ENCODE assay signal across 9 cellular contexts in the genomic region with DNA sequence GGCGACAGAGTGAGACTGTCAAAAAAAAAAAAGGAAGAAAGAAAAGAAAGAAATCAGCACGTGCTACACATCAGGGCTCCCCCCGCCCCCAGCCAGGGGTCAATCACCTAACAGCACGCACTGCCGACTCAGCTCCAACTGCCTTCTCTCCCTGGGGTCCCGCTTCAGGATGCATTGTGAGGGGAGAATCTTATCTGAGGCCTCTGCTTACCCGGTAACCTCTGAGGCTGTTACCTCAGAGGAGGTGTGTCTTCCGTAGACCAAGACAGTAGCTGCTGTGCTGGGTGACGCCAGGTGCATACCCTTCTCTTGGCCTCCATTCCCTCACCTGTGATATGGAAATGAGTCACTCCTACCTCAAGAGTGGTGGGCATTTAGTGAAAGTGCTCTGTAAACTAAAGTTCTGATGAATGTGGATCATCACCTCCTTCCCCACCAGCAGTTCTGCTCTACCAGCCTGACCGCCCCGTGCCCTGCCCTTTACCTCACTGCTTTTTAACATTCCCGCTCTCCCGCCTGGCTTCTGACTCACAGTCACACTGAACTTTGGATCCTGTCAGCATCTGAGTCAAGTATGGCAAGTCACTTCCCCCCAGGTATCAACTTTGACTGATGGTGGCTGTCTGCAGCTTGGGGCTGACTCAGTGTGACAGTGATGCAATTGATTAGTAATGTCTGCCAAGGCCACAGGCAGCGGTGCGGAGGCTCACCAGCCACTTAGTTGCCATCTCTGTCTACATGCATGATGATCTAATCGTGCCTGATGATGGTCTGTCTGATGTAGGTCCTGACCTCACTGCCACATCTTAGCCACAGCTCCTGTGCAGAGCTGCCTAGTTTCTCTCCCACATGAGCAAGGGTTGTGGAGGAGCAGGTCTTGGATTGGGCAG. TPM values are rescaled to one million over a fixed set of nuclear protein-coding genes. Genes with fewer than 3 reads are reported as not detected.
DNase-seq lines count a peak whose midpoint lies in the region; ATAC-seq and TF ChIP-seq lines count a peak whose summit lies in the region.
"Had no signal": no experiment of that assay in that cellular context is flagged by ENCODE, and none has a peak within 500 bp of the region (broad histone marks: within the 10 kb centered on the region; RNA-seq: fewer than 3 reads in every experiment).

No MANE protein-coding gene starts in this region.

- BruUV-seq in HCT116 (replicated peaks; lab: Mats Ljungman, UMichigan), result no TSS peak

- H3K4me1 ChIP-seq in HCT116 (ENCODE audit: control insufficient read depth in 1 of 2, insufficient read depth in 2 of 2, low read length in 2 of 2), result peaks cover 10 to 40% of the 10 kb centered on the region in 2 experiments

- peak overlapping the region; percentile 49 for H2AFZ ChIP-seq in HCT116 (ENCODE audit: low read depth, low read length, poor library complexity, severe bottlenecking)

- POLR2A ChIA-PET in HCT116 (lab: Charles Lee), result no interaction called here

- no peak for TF ChIP-seq RAD21 in HCT116 (IDR thresholded peaks at IDR 0.05; ENCODE audit: low read depth)

- no peak for TF ChIP-seq POLR2A in HCT116 (IDR thresholded peaks at IDR 0.05; ENCODE audit: borderline replicate concordance, extremely low read depth, insufficient read depth, insufficient read length)

- no peaks in the 10 kb centered on the region for H3K36me3 ChIP-seq in HCT116 (ENCODE audit: control insufficient read depth in 1 of 2, insufficient read depth in 2 of 2, low read length in 2 of 2)

- DNase-seq in HCT116 (ENCODE audit: low read depth, low spot score), result peak; percentile 97
- peak; percentile 72 for DNase-seq in T1000 (lab: John Stamatoyannopoulos, UW)
- peak; percentile 99 for DNase-seq in epithelial cell of prostate (ENCODE audit: low read depth, low spot score)
- peak; percentile 21 to 48 for DNase-seq in stimulated activated CD8-positive, alpha-beta memory T cell treated with anti-CD3 and anti-CD28 coated beads, Interleukin-15, amount 100 ng/mL, for 4 hours (ENCODE audit: low read depth in 2 of 2)
- no peak for DNase-seq in NCI-H1930 (lab: John Stamatoyannopoulos, UW)
- no peak for DNase-seq in NCI-H2227 (lab: John Stamatoyannopoulos, UW; ENCODE audit: unreplicated experiment)

- H3K79me2 ChIP-seq in HCT116 (ENCODE audit: insufficient read depth, low read length), result no peaks in the 10 kb centered on the region

- H3K4me2 ChIP-seq in HCT116 (ENCODE audit: low read length), result peak overlapping the region; percentile 71

- ATAC-seq in HCT116 (peak; percentile 88), GM19467 (IDR thresholded peaks at IDR 0.05; ENCODE audit: unreplicated experiment) (no peak), HG03045 (IDR thresholded peaks at IDR 0.05; ENCODE audit: unreplicated experiment) (no peak)

- H3K9ac ChIP-seq in HCT116 (ENCODE audit: low read length), result peak overlapping the region; percentile 42

- RAD21 ChIA-PET in HCT116 (lab: Charles Lee; ENCODE audit: low non-redundant PET in 1 of 2, low total read pairs in 2 of 2, uncharacterized antibody in 2 of 2, unreplicated experiment in 2 of 2), result no interaction called here

- H3K4me3 ChIP-seq in HCT116 (replicated peaks in 1 of 2; ENCODE audit: low read depth in 1 of 2, low read length in 2 of 2), result peak overlapping the region; percentile 26 to 33
- H3K4me3 ChIP-seq: skin epidermis had no signal

- CTCF ChIA-PET in HCT116 (lab: Charles Lee), result interaction anchor here (1.1 kb wide), 1 partner anchor 9 kb away, joined by 3 read pairs; no protein-coding TSS in a partner anchor

- H3K27ac ChIP-seq in HCT116 (ENCODE audit: low read depth, low read length), result peak overlapping the region; percentile 64
- peak overlapping the region; percentile 47 for H3K27ac ChIP-seq in epithelial cell of prostate
- H3K27ac ChIP-seq: skin epidermis had no signal

- H4K20me1 ChIP-seq in HCT116 (ENCODE audit: insufficient read depth), result no peaks in the 10 kb centered on the region

- intact Hi-C loops in HCT116 (cut with micrococcal nuclease), result loop anchor here (10.0 kb wide), 1 partner anchor 208 kb away; the partner anchor contains the start of gene CNNM4

- TF ChIP-seq CTCF in HCT116 (IDR thresholded peaks at IDR 0.05 in 2 of 3, conservative IDR thresholded peaks at IDR 0.05 in 1 of 3; ENCODE audit: borderline replicate concordance in 1 of 3, insufficient read depth in 1 of 3, low read depth in 2 of 3, low read length in 2 of 3), result no peak

- no peaks in the 10 kb centered on the region for H3K9me2 ChIP-seq in HCT116 (ENCODE audit: insufficient read depth)

- no peaks in the 10 kb centered on the region for H3K27me3 ChIP-seq in HCT116 (ENCODE audit: insufficient read depth, low read length)

- H3K9me3 ChIP-seq in HCT116 (ENCODE audit: control insufficient read depth in 1 of 2, insufficient read depth in 1 of 2, low read depth in 1 of 2, low read length in 2 of 2), result no peaks in the 10 kb centered on the region

TF ChIP-seq in HCT116, 20 proteins besides CTCF, POLR2A, EP300 and RAD21:
- no peak for TF ChIP-seq EGR1 (IDR thresholded peaks at IDR 0.05; ENCODE audit: low read depth)
- TF ChIP-seq YY1 (IDR thresholded peaks at IDR 0.05; ENCODE audit: extremely low read depth, insufficient replicate concordance, low read depth, low read length), result peak; percentile 80
- peak; percentile 72; the same call in 1 of the 2 replicates for TF ChIP-seq POLR2AphosphoS5 (IDR thresholded peaks at IDR 0.05; ENCODE audit: low read depth, low read length)
- TF ChIP-seq ZBTB33 (IDR thresholded peaks at IDR 0.05; ENCODE audit: extremely low read depth, insufficient replicate concordance, low read length), result peak; percentile 36
- TF ChIP-seq TCF7L2 (IDR thresholded peaks at IDR 0.05; ENCODE audit: borderline replicate concordance, extremely low read depth, insufficient read depth, insufficient read length), result peak; percentile 80

RNA-seq across cellular contexts. Expression of gene ARID5A, which starts 20.1 kb away (rescaled TPM):
- 8.2 TPM for total RNA-seq in HCT116 (2021; ENCODE audit: unreplicated experiment)
- 6.2 and 7.5 TPM in 2 replicates for polyA plus RNA-seq in HCT116 (2012)

RNA-seq across cellular contexts. Expression of gene NEURL3, which starts 51.5 kb away (rescaled TPM):
- not detected for total RNA-seq in HCT116 (2021; ENCODE audit: unreplicated experiment)
- 0.09 and 0.10 TPM in 2 replicates for polyA plus RNA-seq in HCT116 (2012)

Comparison
In these comparisons a context has a peak if more than half of its experiments do, and no peak if none do; other contexts are left out.
1. DNase-seq: peak in HCT116 (single experiment), T1000 (single experiment), epithelial cell of prostate (single experiment) and stimulated activated CD8-positive, alpha-beta memory T cell treated with anti-CD3 and anti-CD28 coated beads, Interleukin-15, amount 100 ng/mL, for 4 hours (2 of 2); none in NCI-H1930 (0 of 2) and NCI-H2227 (single experiment).